ENCODE assay signal across 1 cellular context in genomic region chr2:86440631-86441391, GRCh38.
TF ChIP-seq lines count a peak whose summit lies in the region.

Gene KDM3A (plus strand): TSS chr2:86441371. CDS start chr2:86442048, 677 bp downstream.

TF ChIP-seq in HepG2, 621 proteins besides CTCF, POLR2A, EP300 and RAD21 (continued from another document and continues in another):
- TF ChIP-seq REST (IDR thresholded peaks at IDR 0.05; ENCODE audit: borderline replicate concordance in 1 of 2, low read depth in 1 of 2, low read length in 2 of 2) (no peak), ZNF276 (CRISPR knock-in tag; IDR thresholded peaks at IDR 0.05; ENCODE audit: low read depth) (peak; percentile 99), RELA (CRISPR knock-in tag; IDR thresholded peaks at IDR 0.05) (no peak; the same call in 1 of the 2 replicates), ZNF180 (CRISPR knock-in tag; IDR thresholded peaks at IDR 0.05; ENCODE audit: borderline replicate concordance, low read depth) (peak; percentile 41; the same call in 1 of the 2 replicates), ZNF292 (CRISPR knock-in tag; IDR thresholded peaks at IDR 0.05; ENCODE audit: borderline replicate concordance, low read depth) (0 out of 2 replicates have a peak, but pooled peaks have one; percentile 17), MED13 (CRISPR knock-in tag; IDR thresholded peaks at IDR 0.05) (peak; percentile 80; the same call in 1 of the 2 replicates), SOX6 (IDR thresholded peaks at IDR 0.05) (no peak), SOX6 (CRISPR knock-in tag; IDR thresholded peaks at IDR 0.05) (peak; percentile 97), GPN1 (CRISPR knock-in tag; IDR thresholded peaks at IDR 0.05; ENCODE audit: borderline replicate concordance) (peak; percentile 73; the same call in 1 of the 2 replicates), PRDM10 (CRISPR knock-in tag; IDR thresholded peaks at IDR 0.05; ENCODE audit: low read depth) (peak; percentile 58; the same call in 1 of the 2 replicates), HIC2 (CRISPR knock-in tag; IDR thresholded peaks at IDR 0.05; ENCODE audit: low read depth) (peak; percentile 86), BORCS8-MEF2B (CRISPR knock-in tag; IDR thresholded peaks at IDR 0.05) (peak; percentile 100), KMT2B (CRISPR knock-in tag; IDR thresholded peaks at IDR 0.05) (peak; percentile 94), CEBPZ (IDR thresholded peaks at IDR 0.05; ENCODE audit: low read length) (no peak), HMG20B (CRISPR knock-in tag; conservative IDR thresholded peaks at IDR 0.05) (peak; percentile 88), ZNF44 (CRISPR knock-in tag; IDR thresholded peaks at IDR 0.05) (peak; percentile 99), ZKSCAN1 (IDR thresholded peaks at IDR 0.05; ENCODE audit: low read length) (peak; percentile 56), ZNF10 (CRISPR knock-in tag; IDR thresholded peaks at IDR 0.05; ENCODE audit: borderline replicate concordance, low read depth) (no peak), PAF1 (CRISPR knock-in tag; IDR thresholded peaks at IDR 0.05) (no peak), MTA1 (CRISPR knock-in tag; IDR thresholded peaks at IDR 0.05; ENCODE audit: borderline replicate concordance) (peak; percentile 74; the same call in 1 of the 2 replicates), HCFC1 (IDR thresholded peaks at IDR 0.05; ENCODE audit: low read depth, low read length) (no peak; the same call in none of the 2 replicates), ZNF260 (CRISPR knock-in tag; IDR thresholded peaks at IDR 0.05; ENCODE audit: borderline replicate concordance, low read depth) (peak; percentile 86), ZNF275 (CRISPR knock-in tag; IDR thresholded peaks at IDR 0.05; ENCODE audit: borderline replicate concordance) (peak; percentile 100), ZNF772 (CRISPR knock-in tag; IDR thresholded peaks at IDR 0.05) (peak; percentile 99), ZNF513 (CRISPR knock-in tag; conservative IDR thresholded peaks at IDR 0.05) (no peak), ZBTB20 (CRISPR knock-in tag; IDR thresholded peaks at IDR 0.05; ENCODE audit: borderline replicate concordance, low read depth) (peak; percentile 99), ZNF362 (CRISPR knock-in tag; IDR thresholded peaks at IDR 0.05; ENCODE audit: borderline replicate concordance) (peak; percentile 92), ZNF33A (CRISPR knock-in tag; IDR thresholded peaks at IDR 0.05; ENCODE audit: borderline replicate concordance) (peak; percentile 99; the same call in 1 of the 2 replicates), ZNF12 (CRISPR knock-in tag; IDR thresholded peaks at IDR 0.05) (peak; percentile 83; the same call in 1 of the 2 replicates), GMEB2 (CRISPR knock-in tag; IDR thresholded peaks at IDR 0.05; ENCODE audit: low read depth) (peak; percentile 60; the same call in 1 of the 2 replicates), PREB (CRISPR knock-in tag; IDR thresholded peaks at IDR 0.05) (no peak)
